21 cellular contexts compared by ENCODE assay signal in the genomic region with DNA sequence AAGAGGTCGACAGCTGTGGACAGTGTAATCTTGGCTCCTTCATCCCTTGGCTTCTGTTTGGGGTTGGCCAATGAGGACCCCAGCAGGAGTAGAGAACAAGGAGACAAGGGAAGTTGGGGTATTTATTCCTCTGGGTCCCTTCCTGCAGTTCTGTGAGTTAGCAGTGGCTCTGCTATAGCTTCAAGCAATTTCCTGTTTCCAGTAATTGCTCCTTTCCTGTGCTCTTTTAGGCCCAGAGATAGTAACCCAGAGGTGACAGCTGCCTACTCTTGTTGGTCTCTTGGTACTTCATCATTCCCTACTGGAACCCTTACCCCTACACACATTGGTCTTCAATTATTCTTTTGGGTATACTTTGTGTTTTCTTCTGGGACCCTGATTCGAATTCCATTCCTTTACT.
"Had no signal": no experiment of that assay in that cellular context is flagged by ENCODE, and none has a peak within 500 bp of the region (broad histone marks: within the 10 kb centered on the region; RNA-seq: fewer than 3 reads in every experiment).

No MANE protein-coding gene starts in this region.

- ATAC-seq: K562, T-helper 17 cell had no signal

- H3K36me3 ChIP-seq: MG63, SJSA1 had no signal

- H3K27ac ChIP-seq: HL-60, SJSA1, SK-N-MC had no signal

- H3K9me3 ChIP-seq: MG63, SJSA1 had no signal

- H3K4me3 ChIP-seq: K562, MG63, SJSA1, SK-N-MC had no signal

- H3K27me3 ChIP-seq: MG63, SJSA1 had no signal

- DNase-seq: MG63, NCI-H1092 treated with DMSO at 0.1 percent for 48 hours, NCI-H1436, NCI-H187, NCI-H2029, NCI-H2081 treated with DMSO at 0.1 percent for 48 hours, NCI-H2171 treated with DMSO at 0.1 percent for 48 hours, NCI-H345, NCI-H446 treated with DMSO at 0.1 percent for 48 hours, NCI-H510A treated with DMSO at 0.1 percent for 48 hours, NCI-H526 treated with DMSO at 0.1 percent for 48 hours, NCI-H774, Right ventricle myocardium superior, RPMI8226, SIG-M5, T-helper 1 cell, T-helper 17 cell had no signal
